ENCODE assay signal across 8 cellular contexts in the genomic region with DNA sequence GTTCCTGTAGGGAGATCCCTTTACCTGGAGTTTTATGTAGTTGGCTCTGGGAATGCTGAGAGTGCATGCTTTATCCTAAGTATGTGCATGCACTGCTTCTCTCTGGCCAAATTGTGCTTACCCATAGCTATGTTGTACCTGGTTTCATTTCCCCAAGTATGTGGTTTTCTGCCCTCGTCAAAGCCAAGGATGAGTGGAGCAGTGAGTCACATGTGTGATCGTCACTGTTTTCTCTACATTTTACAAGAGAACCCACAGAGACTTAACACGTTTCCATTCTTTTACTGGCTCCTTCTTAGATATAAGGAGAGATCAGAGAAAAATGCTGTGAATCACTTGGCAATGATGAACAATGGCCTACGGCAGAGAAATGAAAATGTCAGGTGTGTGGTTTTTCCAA. TPM values are rescaled to one million over a fixed set of nuclear protein-coding genes. Genes with fewer than 3 reads are reported as not detected.
A peak's percentile ranks its signal among the peaks of the same experiment; 100 is the strongest.
DNase-seq lines count a peak whose midpoint lies in the region; ATAC-seq, FAIRE-seq and TF ChIP-seq lines count a peak whose summit lies in the region.

No MANE protein-coding gene starts in this region.

- DNase-seq in H4 (ENCODE audit: low spot score) (peak; percentile 63), MM.1S (peak; percentile 83), GM12878 (ENCODE audit: low read depth, low spot score) (peak; percentile 72), substantia nigra (lab: John Stamatoyannopoulos, UW) (no peak), NCI-H146 (lab: John Stamatoyannopoulos, UW) (no peak), NCI-H1105 treated with DMSO at 0.1 percent for 48 hours (lab: John Stamatoyannopoulos, UW) (no peak)
- no peak for DNase-seq in activated CD8-positive, alpha-beta memory T cell treated with anti-CD3 and anti-CD28 coated beads, Interleukin-2, amount 50 U/mL, for 4 hours

- TF ChIP-seq POLR2A in GM12878 (IDR thresholded peaks at IDR 0.05; ENCODE audit: low read depth, low read length): no peak

- RAD21 ChIA-PET in GM12878 (lab: Charles Lee; ENCODE audit: unreplicated experiment): no interaction called here

- H3K9ac ChIP-seq in MM.1S (ENCODE audit: low read length) (peak overlapping the region; percentile 36), GM12878 (ENCODE audit: control insufficient read depth, insufficient read depth, low read length) (no peak overlapping the region)

- TF ChIP-seq CTCF in MM.1S (IDR thresholded peaks at IDR 0.05; ENCODE audit: low read length) (no peak), GM12878 (IDR thresholded peaks at IDR 0.05 in 2 of 3, conservative IDR thresholded peaks at IDR 0.05 in 1 of 3; ENCODE audit: control insufficient read depth in 2 of 3, extremely low read depth in 1 of 3, insufficient read depth in 1 of 3, low read depth in 3 of 3, low read length in 3 of 3) (no peak)

- no peak for TF ChIP-seq RAD21 in GM12878 (IDR thresholded peaks at IDR 0.05; ENCODE audit: insufficient read depth, low read depth, low read length)

- H3K9me3 ChIP-seq in MM.1S (replicated peaks; ENCODE audit: insufficient read depth, low read length) (no peaks in the 10 kb centered on the region), GM12878 (replicated peaks; ENCODE audit: control insufficient read depth, insufficient read depth, low read length) (no peaks in the 10 kb centered on the region; the same call in none of the 3 replicates)

- CTCF ChIA-PET in GM12878 (lab: Yijun Ruan, JAX): interaction anchor here (0.6 to 1.0 kb wide), 3 partner anchors 13 to 62 kb away, joined by 3 to 4 read pairs (median 3); no protein-coding TSS in a partner anchor

- POLR2A ChIA-PET in GM12878 (lab: Charles Lee): no interaction called here

- no peak overlapping the region; the same call in 1 of the 2 replicates for H3K4me3 ChIP-seq in MM.1S (ENCODE audit: low read length)
- H3K4me3 ChIP-seq in GM12878: no peak overlapping the region

- SMC1A ChIA-PET in GM12878 (lab: Charles Lee; ENCODE audit: uncharacterized antibody, unreplicated experiment): interaction anchor here (1.1 kb wide), 1 partner anchor 44 kb away, joined by 3 read pairs; no protein-coding TSS in a partner anchor

- H3K4me1 ChIP-seq in MM.1S (ENCODE audit: low read length): peaks cover 27% of the 10 kb centered on the region
- H3K4me1 ChIP-seq in GM12878 (ENCODE audit: control insufficient read depth, insufficient read depth, low read length): peaks cover 14% of the 10 kb centered on the region

- peaks cover 14% of the 10 kb centered on the region for H3F3A ChIP-seq in MM.1S (ENCODE audit: insufficient read depth, low read length)

- H3K27ac ChIP-seq in MM.1S (ENCODE audit: low read length) (peak overlapping the region; percentile 82), GM12878 (ENCODE audit: control insufficient read depth, insufficient read depth) (no peak overlapping the region), substantia nigra (ENCODE audit: low read depth, low read length, poor library complexity, severe bottlenecking) (no peak overlapping the region)

- intact Hi-C loops in GM12878 (cut with micrococcal nuclease; ENCODE audit: unreplicated experiment): no loop called here

- BruUV-seq in GM12878 (replicated peaks; lab: Mats Ljungman, UMichigan): no TSS peak

- no peaks in the 10 kb centered on the region for H3K79me2 ChIP-seq in MM.1S (ENCODE audit: low read length)
- no peaks in the 10 kb centered on the region for H3K79me2 ChIP-seq in GM12878 (ENCODE audit: control insufficient read depth, insufficient read depth, low read length)

- H3K4me2 ChIP-seq in MM.1S (ENCODE audit: low read depth, low read length) (peak overlapping the region; percentile 53), GM12878 (ENCODE audit: control insufficient read depth, insufficient read depth) (peak overlapping the region; percentile 75)

- peak; percentile 92 for FAIRE-seq in GM12878 (lab: Jason Lieb, UNC)

- H3K27me3 ChIP-seq in MM.1S (replicated peaks; ENCODE audit: insufficient read depth, low read length) (no peaks in the 10 kb centered on the region), GM12878 (replicated peaks in 1 of 2; ENCODE audit: control insufficient read depth in 2 of 2, insufficient read depth in 2 of 2, low read length in 1 of 2) (no peaks in the 10 kb centered on the region)

- in situ Hi-C loops in GM12878 (cut with MboI): no loop called here

- H2AFZ ChIP-seq in MM.1S (ENCODE audit: low read length) (no peak overlapping the region), GM12878 (ENCODE audit: control insufficient read depth, low read depth, low read length) (no peak overlapping the region)

- 1% methylated on average over 4 of the region's 4 CpGs for WGBS in GM12878 (ENCODE audit: insufficient coverage, insufficient replicate concordance, low lambda C conversion rate, missing lambda C conversion rate)

- ATAC-seq in GM18520 (IDR thresholded peaks at IDR 0.05; ENCODE audit: unreplicated experiment) (peak; percentile 93), GM12878 (peak; percentile 98)

- TF ChIP-seq EP300 in GM12878 (IDR thresholded peaks at IDR 0.05; ENCODE audit: borderline replicate concordance in 1 of 2, control insufficient read depth in 1 of 2, low read depth in 2 of 2, low read length in 2 of 2): peak; percentile 85 to 93; a peak in 3 of 4 replicates

- H3K36me3 ChIP-seq in MM.1S (replicated peaks; ENCODE audit: insufficient read depth, low read length) (no peaks in the 10 kb centered on the region), GM12878 (ENCODE audit: control insufficient read depth in 2 of 2, insufficient read depth in 2 of 2, low read length in 1 of 2) (no peaks in the 10 kb centered on the region)

- no peaks in the 10 kb centered on the region for H4K20me1 ChIP-seq in MM.1S (ENCODE audit: insufficient read depth, low read length)
- H4K20me1 ChIP-seq in GM12878 (ENCODE audit: control insufficient read depth, insufficient read depth): no peaks in the 10 kb centered on the region

- no peaks in the 10 kb centered on the region for H3K9me2 ChIP-seq in MM.1S (replicated peaks; ENCODE audit: insufficient read depth, low read length)

TF ChIP-seq in GM12878, 131 proteins besides CTCF, POLR2A, EP300 and RAD21 (continues in another document):
- TF ChIP-seq, protein P1, sequence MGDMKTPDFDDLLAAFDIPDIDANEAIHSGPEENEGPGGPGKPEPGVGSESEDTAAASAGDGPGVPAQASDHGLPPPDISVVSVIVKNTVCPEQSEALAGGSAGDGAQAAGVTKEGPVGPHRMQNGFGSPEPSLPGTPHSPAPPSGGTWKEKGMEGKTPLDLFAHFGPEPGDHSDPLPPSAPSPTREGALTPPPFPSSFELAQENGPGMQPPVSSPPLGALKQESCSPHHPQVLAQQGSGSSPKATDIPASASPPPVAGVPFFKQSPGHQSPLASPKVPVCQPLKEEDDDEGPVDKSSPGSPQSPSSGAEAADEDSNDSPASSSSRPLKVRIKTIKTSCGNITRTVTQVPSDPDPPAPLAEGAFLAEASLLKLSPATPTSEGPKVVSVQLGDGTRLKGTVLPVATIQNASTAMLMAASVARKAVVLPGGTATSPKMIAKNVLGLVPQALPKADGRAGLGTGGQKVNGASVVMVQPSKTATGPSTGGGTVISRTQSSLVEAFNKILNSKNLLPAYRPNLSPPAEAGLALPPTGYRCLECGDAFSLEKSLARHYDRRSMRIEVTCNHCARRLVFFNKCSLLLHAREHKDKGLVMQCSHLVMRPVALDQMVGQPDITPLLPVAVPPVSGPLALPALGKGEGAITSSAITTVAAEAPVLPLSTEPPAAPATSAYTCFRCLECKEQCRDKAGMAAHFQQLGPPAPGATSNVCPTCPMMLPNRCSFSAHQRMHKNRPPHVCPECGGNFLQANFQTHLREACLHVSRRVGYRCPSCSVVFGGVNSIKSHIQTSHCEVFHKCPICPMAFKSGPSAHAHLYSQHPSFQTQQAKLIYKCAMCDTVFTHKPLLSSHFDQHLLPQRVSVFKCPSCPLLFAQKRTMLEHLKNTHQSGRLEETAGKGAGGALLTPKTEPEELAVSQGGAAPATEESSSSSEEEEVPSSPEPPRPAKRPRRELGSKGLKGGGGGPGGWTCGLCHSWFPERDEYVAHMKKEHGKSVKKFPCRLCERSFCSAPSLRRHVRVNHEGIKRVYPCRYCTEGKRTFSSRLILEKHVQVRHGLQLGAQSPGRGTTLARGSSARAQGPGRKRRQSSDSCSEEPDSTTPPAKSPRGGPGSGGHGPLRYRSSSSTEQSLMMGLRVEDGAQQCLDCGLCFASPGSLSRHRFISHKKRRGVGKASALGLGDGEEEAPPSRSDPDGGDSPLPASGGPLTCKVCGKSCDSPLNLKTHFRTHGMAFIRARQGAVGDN (IDR thresholded peaks at IDR 0.05): no peak
- TF ChIP-seq CBX5 (IDR thresholded peaks at IDR 0.05; ENCODE audit: low read depth) (0 out of 2 replicates have a peak, but pooled peaks have one; percentile 58), EED (IDR thresholded peaks at IDR 0.05; ENCODE audit: low read depth) (peak; percentile 80), MTA2 (IDR thresholded peaks at IDR 0.05; ENCODE audit: low read depth) (peak; percentile 82; the same call in 1 of the 2 replicates)
- TF ChIP-seq, protein P2, sequence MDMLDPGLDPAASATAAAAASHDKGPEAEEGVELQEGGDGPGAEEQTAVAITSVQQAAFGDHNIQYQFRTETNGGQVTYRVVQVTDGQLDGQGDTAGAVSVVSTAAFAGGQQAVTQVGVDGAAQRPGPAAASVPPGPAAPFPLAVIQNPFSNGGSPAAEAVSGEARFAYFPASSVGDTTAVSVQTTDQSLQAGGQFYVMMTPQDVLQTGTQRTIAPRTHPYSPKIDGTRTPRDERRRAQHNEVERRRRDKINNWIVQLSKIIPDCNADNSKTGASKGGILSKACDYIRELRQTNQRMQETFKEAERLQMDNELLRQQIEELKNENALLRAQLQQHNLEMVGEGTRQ (IDR thresholded peaks at IDR 0.05; ENCODE audit: borderline replicate concordance, low read depth, low read length): peak; percentile 24; the same call in 1 of the 2 replicates

RNA-seq across cellular contexts. Expression of a gene that starts 42.0 kb away (rescaled TPM):
- total RNA-seq in H4 (2014; rRNA removed; shearing (Covaris generic)): 0.75 and 0.97 TPM in 2 replicates
- total RNA-seq in GM12878 (2013; cell fraction: nucleolus; rRNA removed): 0.50 TPM in 1 of 2 replicates, not detected in the other
- 0.82 and 1.3 TPM in 2 replicates for total RNA-seq in GM12878 (2014; rRNA removed)
- total RNA-seq in GM12878 (2014; rRNA removed; fragmentation: Illumina TruSeq; extraction: Trizol): 0.09 and 0.51 TPM in 2 replicates
- 0.72 and 1.0 TPM in 2 replicates for total RNA-seq in GM12878 (2021)
- polyA plus RNA-seq in GM12878 (2011; ENCODE audit: low read depth): 0.16 TPM
- not detected in 2 replicates for polyA plus RNA-seq in GM12878 (2011; rRNA removed)
- polyA plus RNA-seq in GM12878 (2011; cell fraction: cytosol; rRNA removed): 0.03 and 0.21 TPM in 2 replicates
- polyA plus RNA-seq in GM12878 (2011; cell fraction: nucleus; rRNA removed): 0.03 and 0.04 TPM in 2 replicates
- 0.47 and 0.66 TPM in 2 replicates for polyA plus RNA-seq in GM12878 (2012)
- polyA plus RNA-seq in GM12878 (2014; fragmentation: Illumina TruSeq; extraction: Trizol): 0.16 and 0.19 TPM in 2 replicates
- under 1 TPM; 0.02 to 0.11 TPM for polyA plus RNA-seq in GM12878 (2014; fragmentation: Nextera tagmentation; extraction: Ambion mirVana)
- 0.13 and 0.29 TPM in 2 replicates for polyA plus RNA-seq in GM12878 (2014; rRNA removed)
- polyA plus RNA-seq in GM12878 (2016; fragmentation: Nextera tagmentation; extraction: Ambion mirVana): 1 to 10 TPM in 1 of 2 experiments, under 1 TPM in 1; 0.62 to 1.6 TPM
- polyA minus RNA-seq in GM12878 (2011; rRNA and poly(A)+ RNA removed): 0.37 TPM in 1 of 2 replicates, not detected in the other
- not detected in 2 replicates for polyA minus RNA-seq in GM12878 (2011; cell fraction: cytosol; rRNA and poly(A)+ RNA removed)
- polyA minus RNA-seq in GM12878 (2011; cell fraction: nucleus; rRNA and poly(A)+ RNA removed): 0.60 and 0.67 TPM in 2 replicates

Comparison
In these comparisons a context has a peak if more than half of its experiments do, and no peak if none do; other contexts are left out.
1. DNase-seq: peak in H4 (single experiment), MM.1S (single experiment) and GM12878 (single experiment); none in substantia nigra (0 of 49), NCI-H146 (single experiment), NCI-H1105 treated with DMSO at 0.1 percent for 48 hours (single experiment) and activated CD8-positive, alpha-beta memory T cell treated with anti-CD3 and anti-CD28 coated beads, Interleukin-2, amount 50 U/mL, for 4 hours (single experiment).